1 cellular context compared by ENCODE assay signal in the genomic region with DNA sequence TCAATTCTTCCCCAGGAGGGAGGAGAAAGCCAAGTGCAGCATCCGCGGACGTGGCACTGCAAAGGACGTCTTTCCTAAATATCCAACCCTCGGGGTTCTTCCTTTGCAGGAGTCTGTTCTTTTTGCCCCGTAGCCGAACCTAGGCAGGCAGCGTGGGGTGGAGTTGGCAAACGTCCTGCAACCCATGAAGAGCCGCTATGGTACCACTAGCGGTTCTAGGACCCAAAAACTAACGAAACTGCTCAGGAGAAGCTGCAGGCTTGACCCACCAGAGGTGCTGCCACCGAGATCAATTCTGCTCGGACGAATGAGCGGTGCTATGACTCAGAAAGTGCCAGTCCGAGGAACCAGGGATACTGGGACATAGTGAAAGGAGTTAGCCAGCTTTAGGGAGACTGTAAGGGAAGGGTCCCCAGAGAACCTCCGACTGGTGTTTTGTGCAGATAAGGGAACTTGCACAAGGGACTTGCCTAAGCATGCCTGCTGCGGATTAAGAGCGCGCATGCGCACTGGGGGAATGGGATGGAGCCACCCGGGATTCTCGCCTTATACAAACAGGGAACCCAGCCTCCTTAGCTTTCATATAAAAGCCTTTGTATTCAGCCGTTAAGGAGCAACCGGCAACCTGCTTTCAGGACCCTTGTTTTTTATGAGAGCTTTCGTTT.
A peak's percentile ranks its signal among the peaks of the same experiment; 100 is the strongest.
TF ChIP-seq lines count a peak whose summit lies in the region.

No MANE protein-coding gene starts in this region.

TF ChIP-seq in GM23338, 12 proteins besides CTCF, POLR2A, EP300 and RAD21 (continued from another document):
- TF ChIP-seq, protein P1, sequence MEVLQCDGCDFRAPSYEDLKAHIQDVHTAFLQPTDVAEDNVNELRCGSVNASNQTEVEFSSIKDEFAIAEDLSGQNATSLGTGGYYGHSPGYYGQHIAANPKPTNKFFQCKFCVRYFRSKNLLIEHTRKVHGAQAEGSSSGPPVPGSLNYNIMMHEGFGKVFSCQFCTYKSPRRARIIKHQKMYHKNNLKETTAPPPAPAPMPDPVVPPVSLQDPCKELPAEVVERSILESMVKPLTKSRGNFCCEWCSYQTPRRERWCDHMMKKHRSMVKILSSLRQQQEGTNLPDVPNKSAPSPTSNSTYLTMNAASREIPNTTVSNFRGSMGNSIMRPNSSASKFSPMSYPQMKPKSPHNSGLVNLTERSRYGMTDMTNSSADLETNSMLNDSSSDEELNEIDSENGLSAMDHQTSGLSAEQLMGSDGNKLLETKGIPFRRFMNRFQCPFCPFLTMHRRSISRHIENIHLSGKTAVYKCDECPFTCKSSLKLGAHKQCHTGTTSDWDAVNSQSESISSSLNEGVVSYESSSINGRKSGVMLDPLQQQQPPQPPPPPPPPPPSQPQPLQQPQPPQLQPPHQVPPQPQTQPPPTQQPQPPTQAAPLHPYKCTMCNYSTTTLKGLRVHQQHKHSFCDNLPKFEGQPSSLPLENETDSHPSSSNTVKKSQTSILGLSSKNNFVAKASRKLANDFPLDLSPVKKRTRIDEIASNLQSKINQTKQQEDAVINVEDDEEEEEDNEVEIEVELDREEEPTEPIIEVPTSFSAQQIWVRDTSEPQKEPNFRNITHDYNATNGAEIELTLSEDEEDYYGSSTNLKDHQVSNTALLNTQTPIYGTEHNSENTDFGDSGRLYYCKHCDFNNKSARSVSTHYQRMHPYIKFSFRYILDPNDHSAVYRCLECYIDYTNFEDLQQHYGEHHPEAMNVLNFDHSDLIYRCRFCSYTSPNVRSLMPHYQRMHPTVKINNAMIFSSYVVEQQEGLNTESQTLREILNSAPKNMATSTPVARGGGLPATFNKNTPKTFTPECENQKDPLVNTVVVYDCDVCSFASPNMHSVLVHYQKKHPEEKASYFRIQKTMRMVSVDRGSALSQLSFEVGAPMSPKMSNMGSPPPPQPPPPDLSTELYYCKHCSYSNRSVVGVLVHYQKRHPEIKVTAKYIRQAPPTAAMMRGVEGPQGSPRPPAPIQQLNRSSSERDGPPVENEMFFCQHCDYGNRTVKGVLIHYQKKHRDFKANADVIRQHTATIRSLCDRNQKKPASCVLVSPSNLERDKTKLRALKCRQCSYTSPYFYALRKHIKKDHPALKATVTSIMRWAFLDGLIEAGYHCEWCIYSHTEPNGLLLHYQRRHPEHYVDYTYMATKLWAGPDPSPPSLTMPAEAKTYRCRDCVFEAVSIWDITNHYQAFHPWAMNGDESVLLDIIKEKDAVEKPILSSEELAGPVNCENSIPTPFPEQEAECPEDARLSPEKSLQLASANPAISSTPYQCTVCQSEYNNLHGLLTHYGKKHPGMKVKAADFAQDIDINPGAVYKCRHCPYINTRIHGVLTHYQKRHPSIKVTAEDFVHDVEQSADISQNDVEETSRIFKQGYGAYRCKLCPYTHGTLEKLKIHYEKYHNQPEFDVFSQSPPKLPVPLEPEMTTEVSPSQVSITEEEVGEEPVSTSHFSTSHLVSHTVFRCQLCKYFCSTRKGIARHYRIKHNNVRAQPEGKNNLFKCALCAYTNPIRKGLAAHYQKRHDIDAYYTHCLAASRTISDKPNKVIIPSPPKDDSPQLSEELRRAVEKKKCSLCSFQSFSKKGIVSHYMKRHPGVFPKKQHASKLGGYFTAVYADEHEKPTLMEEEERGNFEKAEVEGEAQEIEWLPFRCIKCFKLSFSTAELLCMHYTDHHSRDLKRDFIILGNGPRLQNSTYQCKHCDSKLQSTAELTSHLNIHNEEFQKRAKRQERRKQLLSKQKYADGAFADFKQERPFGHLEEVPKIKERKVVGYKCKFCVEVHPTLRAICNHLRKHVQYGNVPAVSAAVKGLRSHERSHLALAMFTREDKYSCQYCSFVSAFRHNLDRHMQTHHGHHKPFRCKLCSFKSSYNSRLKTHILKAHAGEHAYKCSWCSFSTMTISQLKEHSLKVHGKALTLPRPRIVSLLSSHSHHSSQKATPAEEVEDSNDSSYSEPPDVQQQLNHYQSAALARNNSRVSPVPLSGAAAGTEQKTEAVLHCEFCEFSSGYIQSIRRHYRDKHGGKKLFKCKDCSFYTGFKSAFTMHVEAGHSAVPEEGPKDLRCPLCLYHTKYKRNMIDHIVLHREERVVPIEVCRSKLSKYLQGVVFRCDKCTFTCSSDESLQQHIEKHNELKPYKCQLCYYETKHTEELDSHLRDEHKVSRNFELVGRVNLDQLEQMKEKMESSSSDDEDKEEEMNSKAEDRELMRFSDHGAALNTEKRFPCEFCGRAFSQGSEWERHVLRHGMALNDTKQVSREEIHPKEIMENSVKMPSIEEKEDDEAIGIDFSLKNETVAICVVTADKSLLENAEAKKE (CRISPR knock-in tag; IDR thresholded peaks at IDR 0.05): no peak
- TF ChIP-seq POLR2AphosphoS5 (IDR thresholded peaks at IDR 0.05; ENCODE audit: low read depth): peak; percentile 22; the same call in 1 of the 2 replicates
- TF ChIP-seq NANOG (IDR thresholded peaks at IDR 0.05; ENCODE audit: borderline replicate concordance): no peak
- no peak for TF ChIP-seq REST (IDR thresholded peaks at IDR 0.05; ENCODE audit: unreplicated experiment)
